In genomic region chr7:43590862-43591550, GRCh38 we compare ENCODE assay signal across 8 cellular contexts. TPM values are rescaled to one million over a fixed set of nuclear protein-coding genes. Genes with fewer than 3 reads are reported as not detected.
A peak's percentile ranks its signal among the peaks of the same experiment; 100 is the strongest.
DNase-seq lines count a peak whose midpoint lies in the region; ATAC-seq and TF ChIP-seq lines count a peak whose summit lies in the region.

No MANE protein-coding gene starts in this region.

- H3K9ac ChIP-seq in DND-41 (ENCODE audit: low read depth, low read length) (no peak overlapping the region), smooth muscle cell (ENCODE audit: low read depth) (no peak overlapping the region)

- H3K27ac ChIP-seq in DND-41 (ENCODE audit: low read length) (no peak overlapping the region), smooth muscle cell (ENCODE audit: low read depth) (no peak overlapping the region), substantia nigra (ENCODE audit: low read depth, low read length, poor library complexity, severe bottlenecking) (no peak overlapping the region)

- H3K36me3 ChIP-seq in DND-41 (ENCODE audit: insufficient read depth, low read length) (peaks cover 46% of the 10 kb centered on the region), smooth muscle cell (ENCODE audit: low read depth) (no peaks in the 10 kb centered on the region)

- no peaks in the 10 kb centered on the region for H3K27me3 ChIP-seq in DND-41 (ENCODE audit: insufficient read depth, low read length, poor library complexity)
- no peaks in the 10 kb centered on the region for H3K27me3 ChIP-seq in smooth muscle cell (ENCODE audit: low read depth)

- no peaks in the 10 kb centered on the region for H3K9me3 ChIP-seq in DND-41 (ENCODE audit: insufficient read depth, low read length, severe bottlenecking)
- H3K9me3 ChIP-seq in smooth muscle cell (replicated peaks; ENCODE audit: low read depth), result no peaks in the 10 kb centered on the region

- peak overlapping the region; percentile 95 for H3K27ac Mint-ChIP-seq in activated naive CD8-positive, alpha-beta T cell

- TF ChIP-seq CTCF in DND-41 (IDR thresholded peaks at IDR 0.05; ENCODE audit: borderline replicate concordance, extremely low read depth, low read length, poor library complexity, severe bottlenecking) (no peak), smooth muscle cell (IDR thresholded peaks at IDR 0.05; ENCODE audit: borderline replicate concordance, insufficient read depth, poor library complexity, severe bottlenecking) (no peak)

- H3K4me1 ChIP-seq in DND-41 (ENCODE audit: insufficient read depth, low read length), result peaks cover 80% of the 10 kb centered on the region
- H3K4me1 ChIP-seq in smooth muscle cell (ENCODE audit: low read depth), result no peaks in the 10 kb centered on the region

- WGBS in smooth muscle cell (ENCODE audit: low lambda C conversion rate), result 90% methylated on average over 2 of the region's 2 CpGs

- H3K4me1 Mint-ChIP-seq in activated naive CD8-positive, alpha-beta T cell (ENCODE audit: low read depth), result peaks cover 84% of the 10 kb centered on the region

- peak overlapping the region; percentile 71 for H3K4me3 Mint-ChIP-seq in activated naive CD8-positive, alpha-beta T cell

- no peaks in the 10 kb centered on the region for H3K9me3 Mint-ChIP-seq in activated naive CD8-positive, alpha-beta T cell (ENCODE audit: low read depth)

- H3K4me2 ChIP-seq in DND-41 (ENCODE audit: insufficient read depth, low read length) (peak overlapping the region; percentile 33; the same call in 1 of the 2 replicates), smooth muscle cell (no peak overlapping the region)

- peak; percentile 10; the same call in 1 of the 3 replicates for ATAC-seq in DND-41 (ENCODE audit: insufficient read depth, low read depth)
- peak; percentile 64 for ATAC-seq in GM19452 (IDR thresholded peaks at IDR 0.05; ENCODE audit: unreplicated experiment)
- peak; percentile 73 for ATAC-seq in HG03378 (IDR thresholded peaks at IDR 0.05; ENCODE audit: unreplicated experiment)

- no peak overlapping the region for H2AFZ ChIP-seq in DND-41 (ENCODE audit: low read depth, low read length)
- no peak overlapping the region for H2AFZ ChIP-seq in smooth muscle cell (ENCODE audit: low read depth)

- H3K79me2 ChIP-seq in DND-41 (ENCODE audit: insufficient read depth, low read length) (peaks cover 100% of the 10 kb centered on the region), smooth muscle cell (ENCODE audit: low read depth) (peaks cover 78% of the 10 kb centered on the region)

- H3K4me3 ChIP-seq in DND-41 (ENCODE audit: low read depth in 1 of 2, low read length in 2 of 2), result no peak overlapping the region
- H3K4me3 ChIP-seq in smooth muscle cell, result no peak overlapping the region

- H4K20me1 ChIP-seq in DND-41 (ENCODE audit: insufficient read depth, low read length) (peaks cover 91% of the 10 kb centered on the region), smooth muscle cell (ENCODE audit: low read depth) (peaks cover 94% of the 10 kb centered on the region)

- H3K36me3 Mint-ChIP-seq in activated naive CD8-positive, alpha-beta T cell, result peaks cover 5% of the 10 kb centered on the region

- no peaks in the 10 kb centered on the region for H3K27me3 Mint-ChIP-seq in activated naive CD8-positive, alpha-beta T cell

- H3F3A ChIP-seq in smooth muscle cell (ENCODE audit: low read depth), result no peaks in the 10 kb centered on the region

- no peak for DNase-seq in DND-41
- DNase-seq in NCI-H2171 (lab: John Stamatoyannopoulos, UW), result no peak
- DNase-seq in smooth muscle cell (lab: John Stamatoyannopoulos, UW; ENCODE audit: unreplicated experiment), result no peak
- no peak for DNase-seq in substantia nigra (lab: John Stamatoyannopoulos, UW)
- DNase-seq in HT-29 (ENCODE audit: low spot score), result no peak

RNA-seq across cellular contexts. Expression of gene STK17A, which starts 8.1 kb away (rescaled TPM):
- total RNA-seq in smooth muscle cell, result 25.5 and 28.2 TPM in 2 replicates
- 21.0 and 26.8 TPM in 2 replicates for polyA plus RNA-seq in smooth muscle cell
- total RNA-seq in HT-29 (2014; rRNA removed; shearing (Covaris generic)), result 4.9 and 7.1 TPM in 2 replicates

Comparison
In these comparisons a context has a peak if more than half of its experiments do, and no peak if none do; other contexts are left out.
1. ATAC-seq: peak in every context shown above with its lines; median percentile 73 in HG03378; 64 in GM19452; 10 in DND-41.